In genomic region chr3:31244929-31245817, GRCh38 we compare ENCODE assay signal across 1 cellular context.
TF ChIP-seq lines count a peak whose summit lies in the region.

No MANE protein-coding gene starts in this region.

TF ChIP-seq in GM12878, 131 proteins besides CTCF, POLR2A, EP300 and RAD21 (continued from another document and continues in another):
- TF ChIP-seq HSF1 (IDR thresholded peaks at IDR 0.05; ENCODE audit: low read depth, low read length), result no peak
- peak; percentile 34; the same call in 1 of the 2 replicates for TF ChIP-seq ZNF592 (IDR thresholded peaks at IDR 0.05)
- TF ChIP-seq MTA3 (IDR thresholded peaks at IDR 0.05; ENCODE audit: borderline replicate concordance, low read length), result 0 out of 2 replicates have a peak, but pooled peaks have one; percentile 40
- no peak for TF ChIP-seq MYB (IDR thresholded peaks at IDR 0.05; ENCODE audit: borderline replicate concordance, low read depth, low read length)
- no peak for TF ChIP-seq TAF1 (IDR thresholded peaks at IDR 0.05; ENCODE audit: borderline replicate concordance, low read depth, low read length)
- TF ChIP-seq ZBTB11 (CRISPR knock-in tag; IDR thresholded peaks at IDR 0.05), result no peak
- peak; percentile 23 for TF ChIP-seq SKIL (IDR thresholded peaks at IDR 0.05; ENCODE audit: low read depth, poor library complexity, severe bottlenecking)
- TF ChIP-seq BCLAF1 (IDR thresholded peaks at IDR 0.05), result no peak
- TF ChIP-seq IRF4 (IDR thresholded peaks at IDR 0.05; ENCODE audit: low read depth, low read length), result no peak
- TF ChIP-seq BMI1 (IDR thresholded peaks at IDR 0.05; ENCODE audit: borderline replicate concordance), result no peak
- TF ChIP-seq SMC3 (IDR thresholded peaks at IDR 0.05; ENCODE audit: borderline replicate concordance, low read length), result peak; percentile 31; the same call in 1 of the 2 replicates
- peak; percentile 54; the same call in 1 of the 2 replicates for TF ChIP-seq BCL11A (IDR thresholded peaks at IDR 0.05; ENCODE audit: low read depth, low read length)
- no peak for TF ChIP-seq RELA (IDR thresholded peaks at IDR 0.05; ENCODE audit: borderline replicate concordance, partially characterized antibody)
- no peak for TF ChIP-seq E2F8 (IDR thresholded peaks at IDR 0.05; ENCODE audit: low read depth, partially characterized antibody)
- TF ChIP-seq RCOR1 (conservative IDR thresholded peaks at IDR 0.05; ENCODE audit: low read depth, low read length), result no peak
- TF ChIP-seq MTA2 (IDR thresholded peaks at IDR 0.05; ENCODE audit: low read depth), result peak; percentile 66
- no peak; the same call in none of the 2 replicates for TF ChIP-seq JUNB (IDR thresholded peaks at IDR 0.05)
- TF ChIP-seq EED (IDR thresholded peaks at IDR 0.05; ENCODE audit: low read depth), result no peak
- no peak for TF ChIP-seq NR2F1 (conservative IDR thresholded peaks at IDR 0.05)
- TF ChIP-seq POU2F2 (IDR thresholded peaks at IDR 0.05; ENCODE audit: borderline replicate concordance, low read depth, low read length), result no peak
- TF ChIP-seq SREBF1 (IDR thresholded peaks at IDR 0.05; ENCODE audit: low read length), result no peak
- no peak for TF ChIP-seq ZNF24 (IDR thresholded peaks at IDR 0.05)
- TF ChIP-seq ZBED1 (IDR thresholded peaks at IDR 0.05; ENCODE audit: borderline replicate concordance), result no peak; the same call in 1 of the 2 replicates
- no peak for TF ChIP-seq NFYA (IDR thresholded peaks at IDR 0.05; ENCODE audit: borderline replicate concordance, low read depth, low read length)
- no peak for TF ChIP-seq MXI1 (IDR thresholded peaks at IDR 0.05; ENCODE audit: low read depth, low read length)
- no peak for TF ChIP-seq ATF3 (IDR thresholded peaks at IDR 0.05; ENCODE audit: borderline replicate concordance, extremely low read depth, low read depth, low read length)
- no peak for TF ChIP-seq HCFC1 (IDR thresholded peaks at IDR 0.05; ENCODE audit: low read length)
- no peak for TF ChIP-seq SMAD5 (IDR thresholded peaks at IDR 0.05; ENCODE audit: low read depth)
- no peak for TF ChIP-seq TCF7 (IDR thresholded peaks at IDR 0.05; ENCODE audit: borderline replicate concordance)
- no peak for TF ChIP-seq REST (IDR thresholded peaks at IDR 0.05; ENCODE audit: low read depth, low read length)
- TF ChIP-seq SPI1 (IDR thresholded peaks at IDR 0.05; ENCODE audit: borderline replicate concordance, insufficient read depth, low read depth, low read length), result no peak
- no peak for TF ChIP-seq HDGF (IDR thresholded peaks at IDR 0.05)
- peak; percentile 36; the same call in 1 of the 2 replicates for TF ChIP-seq TCF12 (IDR thresholded peaks at IDR 0.05; ENCODE audit: low read depth, low read length)
- no peak for TF ChIP-seq FOXK2 (IDR thresholded peaks at IDR 0.05)
